In genomic region chr10:86732771-86733170, GRCh38 we compare ENCODE assay signal across 18 cellular contexts. TPM values are rescaled to one million over a fixed set of nuclear protein-coding genes. Genes with fewer than 3 reads are reported as not detected.
A peak's percentile ranks its signal among the peaks of the same experiment; 100 is the strongest.
DNase-seq lines count a peak whose midpoint lies in the region; ATAC-seq and TF ChIP-seq lines count a peak whose summit lies in the region.
"Had no signal": no experiment of that assay in that cellular context is flagged by ENCODE, and none has a peak within 500 bp of the region (broad histone marks: within the 10 kb centered on the region; RNA-seq: fewer than 3 reads in every experiment).

No MANE protein-coding gene starts in this region.

- H3K4me3 ChIP-seq in GM23338 (no peak overlapping the region), esophagus muscularis mucosa (peak overlapping the region in 3 of 4 donors; percentile 3 to 12 (median 10)), muscle layer of colon (ENCODE audit: low read depth in 1 of 2, low read length in 2 of 2) (no peak overlapping the region), stomach smooth muscle (ENCODE audit: low read length in 2 of 2) (peak overlapping the region; percentile 29 to 38)
- H3K4me3 ChIP-seq: lung, SK-N-MC had no signal

- H3K4me3 Mint-ChIP-seq in GM23338 = no peak overlapping the region; the same call in 2 of the 3 replicates

- H3K4me1 ChIP-seq in GM23338 (ENCODE audit: insufficient read depth) (peaks cover 5% of the 10 kb centered on the region; the same call in 1 of the 2 replicates), esophagus muscularis mucosa (peaks cover 34 to 87% (median 83%) of the 10 kb centered on the region in 4 donors), muscle layer of colon (ENCODE audit: insufficient read depth, low read length) (peaks cover 60% of the 10 kb centered on the region), stomach smooth muscle (ENCODE audit: control insufficient read depth, insufficient read depth, low read length) (peaks cover 71% of the 10 kb centered on the region)

- WGBS in esophagus muscularis mucosa = 35% methylated on average over 13 of the region's 13 CpGs

- intact Hi-C loops in esophagus muscularis mucosa (cut with DNase I) = no loop called here

- H2AFZ ChIP-seq in GM23338 = peak overlapping the region; percentile 85

- H3K9me3 Mint-ChIP-seq in GM23338 = no peaks in the 10 kb centered on the region

- in situ Hi-C loops in GM13976 (cut with MboI; ENCODE audit: low sequenced_read_pairs, unreplicated experiment) = no loop called here

- no peaks in the 10 kb centered on the region for H4K20me1 ChIP-seq in GM23338 (replicated peaks; ENCODE audit: insufficient read depth)

- H3K9ac ChIP-seq in muscle layer of colon (ENCODE audit: low read length) (peak overlapping the region; percentile 31), stomach smooth muscle (ENCODE audit: low read length in 2 of 2) (peak overlapping the region; percentile 80 to 83)

- H3K36me3 ChIP-seq in GM23338 (ENCODE audit: insufficient read depth) (no peaks in the 10 kb centered on the region), esophagus muscularis mucosa (peaks cover 0 to 26% (median 4%) of the 10 kb centered on the region in 4 donors), muscle layer of colon (ENCODE audit: insufficient read depth, low read length) (no peaks in the 10 kb centered on the region), stomach smooth muscle (ENCODE audit: control insufficient read depth in 2 of 2, insufficient read depth in 2 of 2, low read length in 2 of 2) (peaks cover 11 to 14% of the 10 kb centered on the region in 2 donors)

- H3K79me2 ChIP-seq in GM23338 (replicated peaks; ENCODE audit: insufficient read depth) = no peaks in the 10 kb centered on the region

- peak; percentile 65 for ATAC-seq in GM23338
- ATAC-seq in HG03280 (IDR thresholded peaks at IDR 0.05; ENCODE audit: unreplicated experiment) = no peak
- ATAC-seq: PC-3 had no signal

- no peak for DNase-seq in GM23338 (ENCODE audit: low spot score)
- DNase-seq in esophagus muscularis mucosa (ENCODE audit: extremely low spot score) = no peak
- DNase-seq in GM13976 (ENCODE audit: low spot score) = no peak
- no peak for DNase-seq in NK-92 treated with Interleukin-12 subunit alpha and Interleukin-12 subunit beta, amount 100 ng/mL, for 24 hours (lab: John Stamatoyannopoulos, UW)
- no peak for DNase-seq in retina
- DNase-seq: activated effector memory CD4-positive, alpha-beta T cell treated with Interleukin-2 at 50 U/mL for 16 hours; amniotic stem cell; NCI-H2081 treated with DMSO at 0.1 percent for 48 hours; NCI-H524; PC-3; T1000 had no signal

- H3K27ac Mint-ChIP-seq in GM23338 = 0 out of 2 replicates have a peak overlapping the region, but pooled peaks have one; percentile 5

- H3K27me3 ChIP-seq in GM23338 (ENCODE audit: insufficient read depth) = no peaks in the 10 kb centered on the region
- no peaks in the 10 kb centered on the region for H3K27me3 ChIP-seq in esophagus muscularis mucosa
- H3K27me3 ChIP-seq in muscle layer of colon (ENCODE audit: control insufficient read depth in 1 of 2, insufficient read depth in 2 of 2, low read length in 2 of 2) = no peaks in the 10 kb centered on the region
- H3K27me3 ChIP-seq in stomach smooth muscle (ENCODE audit: control insufficient read depth in 1 of 2, insufficient read depth in 2 of 2, low read length in 2 of 2) = no peaks in the 10 kb centered on the region

- H3K9me3 ChIP-seq in esophagus muscularis mucosa (no peaks in the 10 kb centered on the region), muscle layer of colon (ENCODE audit: low read length) (no peaks in the 10 kb centered on the region), stomach smooth muscle (ENCODE audit: control insufficient read depth in 2 of 2, low read length in 2 of 2) (no peaks in the 10 kb centered on the region)

- peaks cover 10% of the 10 kb centered on the region for H3K4me1 Mint-ChIP-seq in GM23338

- peaks cover 14% of the 10 kb centered on the region for H3K27me3 Mint-ChIP-seq in GM23338 (ENCODE audit: insufficient read depth, low read depth, poor library complexity)

- H3K9me2 ChIP-seq in GM23338 (ENCODE audit: insufficient read depth) = no peaks in the 10 kb centered on the region

- TF ChIP-seq CTCF in GM23338 (conservative IDR thresholded peaks at IDR 0.05; ENCODE audit: low read depth in 2 of 2) (no peak), esophagus muscularis mucosa (IDR thresholded peaks at IDR 0.05) (no peak), GM13976 (IDR thresholded peaks at IDR 0.05; ENCODE audit: borderline replicate concordance, control extremely low read depth, extremely low read depth, insufficient read depth, missing control alignments) (no peak)

- no peaks in the 10 kb centered on the region for H3K36me3 Mint-ChIP-seq in GM23338 (ENCODE audit: low read depth)

- no peak overlapping the region; the same call in 1 of the 2 replicates for H3K27ac ChIP-seq in GM23338 (ENCODE audit: low read depth)
- H3K27ac ChIP-seq in esophagus muscularis mucosa (replicated peaks in 1 of 4) = peak overlapping the region; percentile 88 to 94 (median 90)
- peak overlapping the region; percentile 98 for H3K27ac ChIP-seq in muscle layer of colon (ENCODE audit: low read depth, low read length)
- peak overlapping the region; percentile 100 for H3K27ac ChIP-seq in stomach smooth muscle (ENCODE audit: low read length)
- H3K27ac ChIP-seq: C4-2B, SK-N-MC had no signal

- H3K4me2 ChIP-seq in GM23338 = no peak overlapping the region

- no peak for TF ChIP-seq EP300 in esophagus muscularis mucosa (IDR thresholded peaks at IDR 0.05)

- TF ChIP-seq POLR2A in esophagus muscularis mucosa (IDR thresholded peaks at IDR 0.05; ENCODE audit: low read depth) = no peak

- H3F3A ChIP-seq in GM23338 (replicated peaks; ENCODE audit: low read depth) = no peaks in the 10 kb centered on the region

TF ChIP-seq in GM23338, 12 proteins besides CTCF, POLR2A, EP300 and RAD21:
- TF ChIP-seq NANOG (IDR thresholded peaks at IDR 0.05; ENCODE audit: borderline replicate concordance) (no peak), ZNF462 (CRISPR knock-in tag; IDR thresholded peaks at IDR 0.05) (no peak), ZNF331 (CRISPR knock-in tag; IDR thresholded peaks at IDR 0.05; ENCODE audit: low read depth) (no peak), ZNF114 (CRISPR knock-in tag; IDR thresholded peaks at IDR 0.05) (no peak)

RNA-seq across cellular contexts. Expression of gene BMPR1A, which starts 23.6 kb away (rescaled TPM):
- 82.5 and 87.7 TPM in 2 replicates for total RNA-seq in GM23338 (2014; rRNA removed; shearing (Covaris generic))
- 12.4 and 14.2 TPM in 2 replicates for polyA plus RNA-seq in GM23338 (2016; fragmentation: Nextera tagmentation; extraction: Ambion mirVana)
- total RNA-seq in esophagus muscularis mucosa = 100 to 1,000 TPM in 1 of 4 donors, 10 to 100 TPM in 3; 66.1 to 110 (median 90.5) TPM
- total RNA-seq: endothelial cell of umbilical vein had no signal
- polyA plus RNA-seq: endothelial cell of umbilical vein had no signal

Comparison
In these comparisons a context has a peak if more than half of its experiments do, and no peak if none do; other contexts are left out.
1. H3K4me3 ChIP-seq: peak in esophagus muscularis mucosa (3 of 4) and stomach smooth muscle (2 of 2); none in GM23338 (single experiment) and muscle layer of colon (0 of 2).